ENCODE assay signal across 2 cellular contexts in the genomic region with DNA sequence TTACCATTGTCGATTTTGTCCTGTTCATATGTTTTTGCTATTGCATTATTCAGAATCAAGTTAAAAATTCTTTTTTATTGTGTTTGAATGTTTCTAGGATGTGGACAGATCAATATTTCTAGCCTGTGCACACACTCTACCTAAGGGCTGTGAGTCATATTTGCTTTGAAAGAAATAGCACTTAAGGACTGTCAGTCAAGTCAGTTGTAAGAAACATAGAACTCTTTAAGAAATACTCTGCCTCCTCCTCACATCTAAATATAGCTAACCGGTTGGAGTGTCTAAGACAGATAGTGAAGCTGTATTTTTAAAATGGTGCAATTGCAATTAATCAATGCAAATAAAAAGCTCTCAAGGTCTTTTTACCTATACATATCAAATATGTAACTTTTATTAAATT.
TF ChIP-seq lines count a peak whose summit lies in the region.

No MANE protein-coding gene starts in this region.

TF ChIP-seq in K562, 482 proteins besides CTCF, POLR2A, EP300 and RAD21:
- TF ChIP-seq, protein P1, sequence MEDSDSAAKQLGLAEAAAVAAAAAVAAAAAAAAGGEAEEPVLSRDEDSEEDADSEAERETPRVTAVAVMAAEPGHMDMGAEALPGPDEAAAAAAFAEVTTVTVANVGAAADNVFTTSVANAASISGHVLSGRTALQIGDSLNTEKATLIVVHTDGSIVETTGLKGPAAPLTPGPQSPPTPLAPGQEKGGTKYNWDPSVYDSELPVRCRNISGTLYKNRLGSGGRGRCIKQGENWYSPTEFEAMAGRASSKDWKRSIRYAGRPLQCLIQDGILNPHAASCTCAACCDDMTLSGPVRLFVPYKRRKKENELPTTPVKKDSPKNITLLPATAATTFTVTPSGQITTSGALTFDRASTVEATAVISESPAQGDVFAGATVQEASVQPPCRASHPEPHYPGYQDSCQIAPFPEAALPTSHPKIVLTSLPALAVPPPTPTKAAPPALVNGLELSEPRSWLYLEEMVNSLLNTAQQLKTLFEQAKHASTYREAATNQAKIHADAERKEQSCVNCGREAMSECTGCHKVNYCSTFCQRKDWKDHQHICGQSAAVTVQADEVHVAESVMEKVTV (CRISPR knock-in tag; IDR thresholded peaks at IDR 0.05) = no peak
- no peak for TF ChIP-seq LARP7 (IDR thresholded peaks at IDR 0.05)
- peak; percentile 24 for TF ChIP-seq MEIS2 (IDR thresholded peaks at IDR 0.05; ENCODE audit: partially characterized antibody)
- TF ChIP-seq ZNF316 (IDR thresholded peaks at IDR 0.05) = no peak
- TF ChIP-seq MEF2A (IDR thresholded peaks at IDR 0.05; ENCODE audit: control insufficient read depth, low read depth, low read length) = peak; percentile 57; the same call in 1 of the 2 replicates
- TF ChIP-seq, protein P2, sequence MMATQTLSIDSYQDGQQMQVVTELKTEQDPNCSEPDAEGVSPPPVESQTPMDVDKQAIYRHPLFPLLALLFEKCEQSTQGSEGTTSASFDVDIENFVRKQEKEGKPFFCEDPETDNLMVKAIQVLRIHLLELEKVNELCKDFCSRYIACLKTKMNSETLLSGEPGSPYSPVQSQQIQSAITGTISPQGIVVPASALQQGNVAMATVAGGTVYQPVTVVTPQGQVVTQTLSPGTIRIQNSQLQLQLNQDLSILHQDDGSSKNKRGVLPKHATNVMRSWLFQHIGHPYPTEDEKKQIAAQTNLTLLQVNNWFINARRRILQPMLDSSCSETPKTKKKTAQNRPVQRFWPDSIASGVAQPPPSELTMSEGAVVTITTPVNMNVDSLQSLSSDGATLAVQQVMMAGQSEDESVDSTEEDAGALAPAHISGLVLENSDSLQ (IDR thresholded peaks at IDR 0.05) = peak; percentile 70
TF ChIP-seq in K562: peak in this region for 3.

TF ChIP-seq in neural cell, 6 proteins besides CTCF, POLR2A, EP300 and RAD21:
- TF ChIP-seq, protein P3, sequence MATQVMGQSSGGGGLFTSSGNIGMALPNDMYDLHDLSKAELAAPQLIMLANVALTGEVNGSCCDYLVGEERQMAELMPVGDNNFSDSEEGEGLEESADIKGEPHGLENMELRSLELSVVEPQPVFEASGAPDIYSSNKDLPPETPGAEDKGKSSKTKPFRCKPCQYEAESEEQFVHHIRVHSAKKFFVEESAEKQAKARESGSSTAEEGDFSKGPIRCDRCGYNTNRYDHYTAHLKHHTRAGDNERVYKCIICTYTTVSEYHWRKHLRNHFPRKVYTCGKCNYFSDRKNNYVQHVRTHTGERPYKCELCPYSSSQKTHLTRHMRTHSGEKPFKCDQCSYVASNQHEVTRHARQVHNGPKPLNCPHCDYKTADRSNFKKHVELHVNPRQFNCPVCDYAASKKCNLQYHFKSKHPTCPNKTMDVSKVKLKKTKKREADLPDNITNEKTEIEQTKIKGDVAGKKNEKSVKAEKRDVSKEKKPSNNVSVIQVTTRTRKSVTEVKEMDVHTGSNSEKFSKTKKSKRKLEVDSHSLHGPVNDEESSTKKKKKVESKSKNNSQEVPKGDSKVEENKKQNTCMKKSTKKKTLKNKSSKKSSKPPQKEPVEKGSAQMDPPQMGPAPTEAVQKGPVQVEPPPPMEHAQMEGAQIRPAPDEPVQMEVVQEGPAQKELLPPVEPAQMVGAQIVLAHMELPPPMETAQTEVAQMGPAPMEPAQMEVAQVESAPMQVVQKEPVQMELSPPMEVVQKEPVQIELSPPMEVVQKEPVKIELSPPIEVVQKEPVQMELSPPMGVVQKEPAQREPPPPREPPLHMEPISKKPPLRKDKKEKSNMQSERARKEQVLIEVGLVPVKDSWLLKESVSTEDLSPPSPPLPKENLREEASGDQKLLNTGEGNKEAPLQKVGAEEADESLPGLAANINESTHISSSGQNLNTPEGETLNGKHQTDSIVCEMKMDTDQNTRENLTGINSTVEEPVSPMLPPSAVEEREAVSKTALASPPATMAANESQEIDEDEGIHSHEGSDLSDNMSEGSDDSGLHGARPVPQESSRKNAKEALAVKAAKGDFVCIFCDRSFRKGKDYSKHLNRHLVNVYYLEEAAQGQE (IDR thresholded peaks at IDR 0.05; ENCODE audit: borderline replicate concordance) = peak; percentile 40
- TF ChIP-seq SMC3 (conservative IDR thresholded peaks at IDR 0.05; ENCODE audit: poor library complexity) = no peak
- TF ChIP-seq TAF1 (IDR thresholded peaks at IDR 0.05; ENCODE audit: low read depth) = no peak
- no peak for TF ChIP-seq MXI1 (conservative IDR thresholded peaks at IDR 0.05; ENCODE audit: poor library complexity, severe bottlenecking)
- peak; percentile 74 for TF ChIP-seq POLR2AphosphoS5 (IDR thresholded peaks at IDR 0.05)
- TF ChIP-seq EZH2 (IDR thresholded peaks at IDR 0.05; ENCODE audit: borderline replicate concordance, insufficient read depth, low read length, poor library complexity, severe bottlenecking) = no peak
TF ChIP-seq in neural cell: peak in this region for 2.
